In genomic region chr19:38387550-38388309, GRCh38 we compare ENCODE assay signal across 7 cellular contexts. TPM values are rescaled to one million over a fixed set of nuclear protein-coding genes. Genes with fewer than 3 reads are reported as not detected.
DNase-seq lines count a peak whose midpoint lies in the region; FAIRE-seq and TF ChIP-seq lines count a peak whose summit lies in the region.

Gene GGN (minus strand): TSS chr19:38388034. CDS start chr19:38387261, 773 bp downstream.

- H3K79me2 ChIP-seq in Loucy (ENCODE audit: insufficient read depth, low read length) (no peaks in the 10 kb centered on the region), neural progenitor cell (ENCODE audit: low read depth) (no peaks in the 10 kb centered on the region)

- H3K36me3 ChIP-seq in Loucy (ENCODE audit: insufficient read depth, low read length) (peaks cover 14% of the 10 kb centered on the region; the same call in 1 of the 2 replicates), neural progenitor cell (no peaks in the 10 kb centered on the region)

- H3K4me1 Mint-ChIP-seq in neural progenitor cell: peaks cover 22% of the 10 kb centered on the region
- peaks cover 26% of the 10 kb centered on the region for H3K4me1 Mint-ChIP-seq in stimulated activated naive CD8-positive, alpha-beta T cell treated with anti-CD3 and anti-CD28 coated beads, Interleukin-15, Interleukin-2, amounts not matched to agents 100 ng/mL and 50 ng/mL, for 24 hours (ENCODE audit: low read depth)

- H3K27ac ChIP-seq in neural progenitor cell: no peak within 1 kb of the TSS

- in situ Hi-C loops in SK-MEL-5 (cut with HindIII; ENCODE audit: low pct_unique_long_range_greater_than_20kb, low sequenced_read_pairs): no loop called here

- TF ChIP-seq CTCF in Loucy (conservative IDR thresholded peaks at IDR 0.05; ENCODE audit: low read length) (no peak), neural progenitor cell (IDR thresholded peaks at IDR 0.05) (no peak)

- peak within 1 kb of the TSS; percentile 93 for H3K4me2 ChIP-seq in Loucy (ENCODE audit: low read depth, low read length, poor library complexity, severe bottlenecking)
- H3K4me2 ChIP-seq in neural progenitor cell: peak within 1 kb of the TSS; percentile 86

- no peaks in the 10 kb centered on the region for H3K9me3 Mint-ChIP-seq in neural progenitor cell
- H3K9me3 Mint-ChIP-seq in stimulated activated naive CD8-positive, alpha-beta T cell treated with anti-CD3 and anti-CD28 coated beads, Interleukin-15, Interleukin-2, amounts not matched to agents 100 ng/mL and 50 ng/mL, for 24 hours: no peaks in the 10 kb centered on the region

- peak within 1 kb of the TSS; percentile 86 for H3K27ac Mint-ChIP-seq in neural progenitor cell
- peak within 1 kb of the TSS; percentile 68 for H3K27ac Mint-ChIP-seq in stimulated activated naive CD8-positive, alpha-beta T cell treated with anti-CD3 and anti-CD28 coated beads, Interleukin-15, Interleukin-2, amounts not matched to agents 100 ng/mL and 50 ng/mL, for 24 hours

- peak; percentile 25 for TF ChIP-seq POLR2A in GM18526 (IDR thresholded peaks at IDR 0.05; ENCODE audit: extremely low read depth, insufficient read length)

- H3K4me3 ChIP-seq in Loucy (ENCODE audit: low read length, poor library complexity, severe bottlenecking): peak within 1 kb of the TSS; percentile 72
- peak within 1 kb of the TSS; percentile 75 for H3K4me3 ChIP-seq in neural progenitor cell

- no peaks in the 10 kb centered on the region for H3F3A ChIP-seq in Loucy (ENCODE audit: low read depth)
- peaks cover 22% of the 10 kb centered on the region for H3F3A ChIP-seq in neural progenitor cell (ENCODE audit: low read depth)

- peaks cover 12% of the 10 kb centered on the region for H3K36me3 Mint-ChIP-seq in neural progenitor cell
- H3K36me3 Mint-ChIP-seq in stimulated activated naive CD8-positive, alpha-beta T cell treated with anti-CD3 and anti-CD28 coated beads, Interleukin-15, Interleukin-2, amounts not matched to agents 100 ng/mL and 50 ng/mL, for 24 hours (ENCODE audit: low read depth): peaks cover 24% of the 10 kb centered on the region

- H3K27me3 ChIP-seq in Loucy (ENCODE audit: insufficient read depth, low read length, poor library complexity, severe bottlenecking) (no peaks in the 10 kb centered on the region), neural progenitor cell (peaks cover 38% of the 10 kb centered on the region)

- H2AFZ ChIP-seq in Loucy (ENCODE audit: low read length) (peak within 1 kb of the TSS; percentile 61), neural progenitor cell (replicated peaks) (peak within 1 kb of the TSS; percentile 77)

- H3K9me2 ChIP-seq in Loucy (replicated peaks; ENCODE audit: low read depth, low read length): no peaks in the 10 kb centered on the region

- no peaks in the 10 kb centered on the region for H4K20me1 ChIP-seq in Loucy (ENCODE audit: insufficient read depth, low read length, poor library complexity, severe bottlenecking)
- peaks cover 38% of the 10 kb centered on the region for H4K20me1 ChIP-seq in neural progenitor cell (ENCODE audit: low read depth)

- FAIRE-seq in frontal cortex (lab: Jason Lieb, UNC): no peak

- H3K4me1 ChIP-seq in Loucy (ENCODE audit: insufficient read depth, low read length, poor library complexity, severe bottlenecking) (peaks cover 5% of the 10 kb centered on the region), neural progenitor cell (peaks cover 4% of the 10 kb centered on the region)

- peak within 1 kb of the TSS; percentile 93 for H3K4me3 Mint-ChIP-seq in neural progenitor cell
- peak within 1 kb of the TSS; percentile 79 for H3K4me3 Mint-ChIP-seq in stimulated activated naive CD8-positive, alpha-beta T cell treated with anti-CD3 and anti-CD28 coated beads, Interleukin-15, Interleukin-2, amounts not matched to agents 100 ng/mL and 50 ng/mL, for 24 hours

- H3K9me3 ChIP-seq in Loucy (ENCODE audit: insufficient read depth, low read depth, low read length) (no peaks in the 10 kb centered on the region), neural progenitor cell (ENCODE audit: low read depth) (no peaks in the 10 kb centered on the region)

- H3K9ac ChIP-seq in Loucy (ENCODE audit: low read depth, low read length, poor library complexity, severe bottlenecking): no peak within 1 kb of the TSS
- no peak within 1 kb of the TSS for H3K9ac ChIP-seq in neural progenitor cell

- peak; percentile 68 for DNase-seq in SK-MEL-5 (ENCODE audit: low read depth, low spot score)
- peak; percentile 30 to 67 (median 58) for DNase-seq in activated naive CD4-positive, alpha-beta T cell (lab: John Stamatoyannopoulos, UW)
- peak; percentile 83 to 93 for DNase-seq in frontal cortex (ENCODE audit: low spot score in 2 of 2)
- peak; percentile 99 for DNase-seq in neural progenitor cell (ENCODE audit: low spot score)

- H3K27me3 Mint-ChIP-seq in neural progenitor cell (ENCODE audit: insufficient read depth, low read depth): peaks cover 7% of the 10 kb centered on the region
- peaks cover 32% of the 10 kb centered on the region for H3K27me3 Mint-ChIP-seq in stimulated activated naive CD8-positive, alpha-beta T cell treated with anti-CD3 and anti-CD28 coated beads, Interleukin-15, Interleukin-2, amounts not matched to agents 100 ng/mL and 50 ng/mL, for 24 hours

RNA-seq across cellular contexts. Expression of gene GGN, which starts in this region (rescaled TPM):
- total RNA-seq in SK-MEL-5 (2014; rRNA removed; shearing (Covaris generic)): not detected in 2 replicates
- not detected in 2 replicates for polyA plus RNA-seq in SK-MEL-5 (2015; cell fraction: cytosol; rRNA removed)
- polyA plus RNA-seq in SK-MEL-5 (2015; cell fraction: nucleus; rRNA removed): not detected in 2 replicates
- total RNA-seq in frontal cortex (0.82 TPM), neural progenitor cell (ENCODE audit: low replicate concordance) (1.0 TPM in 1 of 2 replicates, not detected in the other)

Comparison
In these comparisons a context has a peak if more than half of its experiments do, and no peak if none do; other contexts are left out.
1. Peak in DNase-seq in SK-MEL-5; RNA of the gene not detected or under 1 TPM.
2. Peak in DNase-seq in frontal cortex; RNA of the gene not detected or under 1 TPM.